Comparison of ENCODE assay signal across 8 cellular contexts in the genomic region with DNA sequence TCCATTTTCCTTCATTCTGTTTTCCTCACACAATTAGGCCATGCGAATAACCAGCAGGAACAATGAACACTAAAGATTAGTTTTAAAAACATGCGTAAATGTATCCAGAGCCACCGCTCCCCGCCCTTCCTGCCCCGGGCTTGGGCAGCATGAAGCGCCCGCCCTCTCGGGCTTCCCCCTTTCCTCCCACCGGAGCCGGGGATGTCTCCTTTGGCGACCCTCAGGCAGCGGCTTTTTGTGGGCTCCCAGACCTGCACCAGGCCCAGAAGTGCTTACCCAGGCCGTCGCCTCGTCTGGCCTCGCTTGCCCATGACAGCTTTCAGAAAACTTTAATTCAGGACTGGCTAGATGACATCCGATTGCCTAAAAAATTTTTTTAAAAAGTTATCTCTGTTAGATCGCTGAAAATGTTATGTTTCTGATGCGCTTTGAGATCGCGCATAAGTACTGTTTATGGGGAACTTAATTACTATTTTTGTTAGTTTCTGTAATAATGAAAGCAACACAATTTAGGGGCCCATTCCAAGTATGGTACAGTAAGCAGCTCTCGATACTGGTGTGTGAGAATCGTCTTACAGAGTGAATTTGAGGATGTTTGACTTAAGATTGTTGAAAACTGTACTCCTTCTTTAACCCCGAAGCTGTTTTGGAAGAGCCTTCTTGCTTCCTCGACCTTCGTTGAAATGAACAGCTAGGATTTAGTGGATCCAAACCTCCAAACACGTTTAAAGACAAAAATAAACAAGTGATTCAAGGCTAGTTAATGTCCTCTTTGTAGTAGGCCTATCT. TPM values are rescaled to one million over a fixed set of nuclear protein-coding genes. Genes with fewer than 3 reads are reported as not detected.
A peak's percentile ranks its signal among the peaks of the same experiment; 100 is the strongest.
DNase-seq lines count a peak whose midpoint lies in the region; TF ChIP-seq lines count a peak whose summit lies in the region.

No MANE protein-coding gene starts in this region.

- DNase-seq in NCI-H82 (lab: John Stamatoyannopoulos, UW), result peak; percentile 76
- no peak for DNase-seq in NCI-H82 treated with DMSO at 0.1 percent for 48 hours (lab: John Stamatoyannopoulos, UW; ENCODE audit: unreplicated experiment)
- DNase-seq in HCEC 1CT, result peak; percentile 48
- peak; percentile 15 for DNase-seq in MV-4-11 (lab: John Stamatoyannopoulos, UW)
- DNase-seq in activated CD8-positive, alpha-beta memory T cell treated with anti-CD3 and anti-CD28 coated beads for 48 hours (ENCODE audit: low read depth in 2 of 3, low spot score in 2 of 3), result peak; percentile 4 to 11 (median 5)
- peak; percentile 71 for DNase-seq in fibroblast of the aortic adventitia (ENCODE audit: low read depth)
- peak; percentile 45 for DNase-seq in neural crest cell (ENCODE audit: low read depth, low spot score)
- no peak for DNase-seq in cerebellar cortex (ENCODE audit: low spot score)

- H3K4me3 ChIP-seq in fibroblast of the aortic adventitia (ENCODE audit: low read depth, low read length), result peak overlapping the region; percentile 79

- H3K9me3 Mint-ChIP-seq in neural crest cell, result no peaks in the 10 kb centered on the region

- peak overlapping the region; percentile 79 for H3K27ac Mint-ChIP-seq in neural crest cell (ENCODE audit: unreplicated experiment)

- TF ChIP-seq CTCF in fibroblast of the aortic adventitia (IDR thresholded peaks at IDR 0.05; ENCODE audit: insufficient read depth, low read length) (no peak), neural crest cell (conservative IDR thresholded peaks at IDR 0.05) (no peak)

- H3K36me3 Mint-ChIP-seq in neural crest cell (ENCODE audit: low read depth), result peaks cover 2% of the 10 kb centered on the region

- peaks cover 25% of the 10 kb centered on the region for H3K4me1 Mint-ChIP-seq in neural crest cell

- peak overlapping the region; percentile 91 for H3K4me3 Mint-ChIP-seq in neural crest cell

- peaks cover 6% of the 10 kb centered on the region for H3K27me3 Mint-ChIP-seq in neural crest cell (ENCODE audit: low read depth)

RNA-seq across cellular contexts. Expression of a gene that starts 1.1 kb away (rescaled TPM):
- 53.1 and 68.2 TPM in 2 replicates for total RNA-seq in fibroblast of the aortic adventitia (ENCODE audit: low replicate concordance)
- 27.6 and 28.5 TPM in 2 replicates for total RNA-seq in neural crest cell

Comparison
In these comparisons a context has a peak if more than half of its experiments do, and no peak if none do; other contexts are left out.
1. DNase-seq: peak in NCI-H82 (single experiment), HCEC 1CT (single experiment), MV-4-11 (single experiment), activated CD8-positive, alpha-beta memory T cell treated with anti-CD3 and anti-CD28 coated beads for 48 hours (3 of 3), fibroblast of the aortic adventitia (single experiment) and neural crest cell (single experiment); none in NCI-H82 treated with DMSO at 0.1 percent for 48 hours (single experiment) and cerebellar cortex (single experiment).